Comparison of ENCODE assay signal across 36 cellular contexts in the genomic region with DNA sequence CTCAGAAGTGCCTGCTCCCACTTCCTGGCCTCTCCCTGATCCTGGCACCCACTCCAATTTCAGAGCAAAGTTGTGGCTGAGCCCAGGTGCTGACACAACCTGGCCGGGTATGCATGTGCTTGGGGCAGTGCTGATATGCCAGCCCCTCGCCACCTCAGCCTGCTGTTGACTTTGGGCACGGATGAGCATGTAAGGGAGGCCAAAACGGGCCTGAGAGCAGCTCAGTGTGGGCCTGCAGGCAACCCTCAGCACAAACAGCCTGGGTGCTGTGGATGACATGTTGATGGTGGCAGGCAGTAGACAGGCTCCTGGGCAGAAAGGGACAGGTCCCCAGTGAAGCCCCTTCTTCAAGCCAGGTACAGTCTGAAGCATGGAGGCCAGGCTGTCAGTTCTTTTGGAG.
"Had no signal": no experiment of that assay in that cellular context is flagged by ENCODE, and none has a peak within 500 bp of the region (broad histone marks: within the 10 kb centered on the region; RNA-seq: fewer than 3 reads in every experiment).

No MANE protein-coding gene starts in this region.

- H3K4me1 ChIP-seq: adrenal gland, ascending aorta had no signal

- H3K4me3 Mint-ChIP-seq: activated B cell treated with CpG ODN at 0.5 μM for 24 hours; activated CD4-positive, alpha-beta memory T cell treated with anti-CD3 and anti-CD28 coated beads for 36 hours; activated CD4-positive, alpha-beta T cell treated with anti-CD3 and anti-CD28 coated beads, Interleukin-2, amount 10 ng/mL, durations not matched to agents 24 days and 14 days; activated CD8-positive, alpha-beta T cell treated with anti-CD3 and anti-CD28 coated beads for 36 hours; activated naive CD4-positive, alpha-beta T cell treated with anti-CD3 and anti-CD28 coated beads for 36 hours; activated naive CD8-positive, alpha-beta T cell treated with anti-CD3 and anti-CD28 coated beads for 36 hours; activated T-cell treated with anti-CD3 and anti-CD28 coated beads, Interleukin-2, amount 50 U/mL, for 4 hours; activated T-cell treated with anti-CD3 and anti-CD28 coated beads, Interleukin-2, amount 50 U/mL, for 72 hours; activated T-helper 1 cell treated with anti-CD3 and anti-CD28 coated beads, Interleukin-12 subunit alpha, Interleukin-12 subunit beta, Interleukin-2, Interleukin-4 antibody, amounts not matched to agents 30 ng/mL and 10 ng/mL and 1 ng/mL, durations not matched to agents 14 hours and 24 hours and 36 hours; activated T-helper 17 cell treated with anti-CD3 and anti-CD28 coated beads, Interleukin-2, amount 50 U/mL, for 72 hours; brain; central memory CD8-positive, alpha-beta T cell; T-helper 1 cell treated with Interleukin-12 subunit alpha and Interleukin-12 subunit beta and Interleukin-4 antibody, amounts not matched to agents 30 μg/mL and 1 μg/mL, for 36 hours; T-helper 2 cell treated with Interferon-gamma antibody and Interleukin-4, amounts not matched to agents 5 μg/mL and 100 μg/mL, for 36 hours had no signal

- H3K27ac ChIP-seq: adrenal gland, ascending aorta, cardiac muscle cell, VCaP had no signal

- H3K36me3 ChIP-seq: adrenal gland, ascending aorta, cardiac muscle cell had no signal

- H3K4me1 Mint-ChIP-seq: activated B cell treated with CpG ODN at 0.5 μM for 24 hours; activated CD4-positive, alpha-beta T cell treated with anti-CD3 and anti-CD28 coated beads, Interleukin-2, amount 10 ng/mL, durations not matched to agents 24 days and 14 days; activated naive CD8-positive, alpha-beta T cell treated with anti-CD3 and anti-CD28 coated beads for 36 hours; activated T-helper 17 cell treated with anti-CD3 and anti-CD28 coated beads, Interleukin-2, amount 50 U/mL, for 72 hours; central memory CD8-positive, alpha-beta T cell had no signal

- H3K27ac Mint-ChIP-seq: activated B cell treated with CpG ODN at 0.5 μM for 24 hours; activated CD4-positive, alpha-beta memory T cell treated with anti-CD3 and anti-CD28 coated beads for 36 hours; activated CD4-positive, alpha-beta T cell treated with anti-CD3 and anti-CD28 coated beads, Interleukin-2, amount 10 ng/mL, durations not matched to agents 24 days and 14 days; activated CD8-positive, alpha-beta T cell treated with anti-CD3 and anti-CD28 coated beads for 36 hours; activated naive CD4-positive, alpha-beta T cell treated with anti-CD3 and anti-CD28 coated beads for 36 hours; activated naive CD4-positive, alpha-beta T cell treated with anti-CD3 and anti-CD28 coated beads, Interleukin-2, amount 50 U/mL, for 72 hours; activated naive CD8-positive, alpha-beta T cell treated with anti-CD3 and anti-CD28 coated beads for 36 hours; activated T-cell treated with anti-CD3 and anti-CD28 coated beads, Interleukin-2, amount 50 U/mL, for 72 hours; activated T-helper 1 cell treated with anti-CD3 and anti-CD28 coated beads, Interleukin-12 subunit alpha, Interleukin-12 subunit beta, Interleukin-2, Interleukin-4 antibody, amounts not matched to agents 30 ng/mL and 10 ng/mL and 1 ng/mL, durations not matched to agents 14 hours and 24 hours and 36 hours; activated T-helper 17 cell treated with anti-CD3 and anti-CD28 coated beads, Interleukin-2, amount 50 U/mL, for 72 hours; brain; T-helper 1 cell treated with Interleukin-12 subunit alpha and Interleukin-12 subunit beta and Interleukin-4 antibody, amounts not matched to agents 30 μg/mL and 1 μg/mL, for 36 hours; T-helper 2 cell treated with Interferon-gamma antibody and Interleukin-4, amounts not matched to agents 5 μg/mL and 100 μg/mL, for 36 hours had no signal

- DNase-seq: activated B cell treated with CpG ODN at 0.5 μM for 24 hours; activated CD4-positive, alpha-beta memory T cell treated with anti-CD3 and anti-CD28 coated beads for 36 hours; activated CD4-positive, alpha-beta T cell treated with anti-CD3 and anti-CD28 coated beads for 4 hours; activated CD4-positive, alpha-beta T cell treated with anti-CD3 and anti-CD28 coated beads, Interleukin-2, amount 10 ng/mL, durations not matched to agents 24 days and 14 days; activated CD4-positive, alpha-beta T cell treated with anti-CD3 and anti-CD28 coated beads, Interleukin-2, amount 50 U/mL, for 1 hour; activated CD4-positive, alpha-beta T cell treated with anti-CD3 and anti-CD28 coated beads, Interleukin-2, amount 50 U/mL, for 4 hours; activated CD4-positive, CD25-positive, alpha-beta regulatory T cell treated with anti-CD3 and anti-CD28 coated beads, Interleukin-2, amount 50 U/mL, for 72 hours; activated CD8-positive, alpha-beta memory T cell treated with anti-CD3 and anti-CD28 coated beads, Interleukin-2, amount 50 U/mL, for 4 hours; activated CD8-positive, alpha-beta T cell treated with anti-CD3 and anti-CD28 coated beads for 36 hours; activated effector memory CD4-positive, alpha-beta T cell treated with anti-CD3 and anti-CD28 coated beads, Interleukin-2, amount 50 U/mL, for 16 hours; activated gamma-delta T cell treated with Interleukin-2 at 50 U/mL for 16 hours; activated naive CD4-positive, alpha-beta T cell; activated naive CD4-positive, alpha-beta T cell treated with anti-CD3 and anti-CD28 coated beads for 36 hours; activated naive CD4-positive, alpha-beta T cell treated with anti-CD3 and anti-CD28 coated beads, Interleukin-2, amount 50 U/mL, for 16 hours; activated naive CD8-positive, alpha-beta T cell treated with anti-CD3 and anti-CD28 coated beads for 36 hours; activated T-cell treated with anti-CD3 and anti-CD28 coated beads for 4 hours; activated T-cell treated with anti-CD3 and anti-CD28 coated beads, Interleukin-2, amount 50 U/mL, for 1 hour; activated T-cell treated with anti-CD3 and anti-CD28 coated beads, Interleukin-2, amount 50 U/mL, for 4 hours; activated T-cell treated with anti-CD3 and anti-CD28 coated beads, Interleukin-2, amount 50 U/mL, for 72 hours; adrenal gland; amniotic stem cell; caudate nucleus; cerebellar nuclear complex; T-helper 1 cell; T-helper 2 cell; T-helper 9 cell had no signal

- H3K27me3 Mint-ChIP-seq: activated B cell treated with CpG ODN at 0.5 μM for 24 hours; activated CD4-positive, alpha-beta memory T cell treated with anti-CD3 and anti-CD28 coated beads for 36 hours; activated CD4-positive, alpha-beta T cell treated with anti-CD3 and anti-CD28 coated beads, Interleukin-2, amount 10 ng/mL, durations not matched to agents 24 days and 14 days; activated CD8-positive, alpha-beta T cell treated with anti-CD3 and anti-CD28 coated beads for 36 hours; activated naive CD8-positive, alpha-beta T cell treated with anti-CD3 and anti-CD28 coated beads for 36 hours; activated T-helper 17 cell treated with anti-CD3 and anti-CD28 coated beads, Interleukin-2, amount 50 U/mL, for 72 hours; central memory CD8-positive, alpha-beta T cell had no signal

- H3K4me3 ChIP-seq: adrenal gland, ascending aorta, cardiac muscle cell had no signal

- H3K36me3 Mint-ChIP-seq: activated CD4-positive, alpha-beta memory T cell treated with anti-CD3 and anti-CD28 coated beads for 36 hours; activated naive CD4-positive, alpha-beta T cell treated with anti-CD3 and anti-CD28 coated beads, Interleukin-2, amount 50 U/mL, for 72 hours; activated naive CD8-positive, alpha-beta T cell treated with anti-CD3 and anti-CD28 coated beads for 36 hours; brain had no signal

- ATAC-seq: activated CD8-positive, alpha-beta T cell treated with anti-CD3 and anti-CD28 coated beads for 36 hours; activated naive CD4-positive, alpha-beta T cell treated with anti-CD3 and anti-CD28 coated beads, Interleukin-2, amount 50 U/mL, for 72 hours; activated T-cell treated with anti-CD3 and anti-CD28 coated beads, Interleukin-2, amount 50 U/mL, for 72 hours; activated T-helper 17 cell treated with anti-CD3 and anti-CD28 coated beads, Interleukin-2, amount 50 U/mL, for 72 hours had no signal

- H3K9me3 Mint-ChIP-seq: activated CD4-positive, alpha-beta T cell treated with anti-CD3 and anti-CD28 coated beads, Interleukin-2, amount 10 ng/mL, durations not matched to agents 24 days and 14 days; activated naive CD4-positive, alpha-beta T cell treated with anti-CD3 and anti-CD28 coated beads for 36 hours; activated naive CD8-positive, alpha-beta T cell treated with anti-CD3 and anti-CD28 coated beads for 36 hours; activated T-helper 1 cell treated with anti-CD3 and anti-CD28 coated beads, Interleukin-12 subunit alpha, Interleukin-12 subunit beta, Interleukin-2, Interleukin-4 antibody, amounts not matched to agents 30 ng/mL and 10 ng/mL and 1 ng/mL, durations not matched to agents 14 hours and 24 hours and 36 hours; T-helper 1 cell treated with Interleukin-12 subunit alpha and Interleukin-12 subunit beta and Interleukin-4 antibody, amounts not matched to agents 30 μg/mL and 1 μg/mL, for 36 hours; T-helper 2 cell treated with Interferon-gamma antibody and Interleukin-4, amounts not matched to agents 5 μg/mL and 100 μg/mL, for 36 hours had no signal

- H3K9me3 ChIP-seq: adrenal gland, ascending aorta had no signal

- H3K27me3 ChIP-seq: adrenal gland, ascending aorta, cardiac muscle cell had no signal
